ENCODE assay signal across 20 cellular contexts in the genomic region with DNA sequence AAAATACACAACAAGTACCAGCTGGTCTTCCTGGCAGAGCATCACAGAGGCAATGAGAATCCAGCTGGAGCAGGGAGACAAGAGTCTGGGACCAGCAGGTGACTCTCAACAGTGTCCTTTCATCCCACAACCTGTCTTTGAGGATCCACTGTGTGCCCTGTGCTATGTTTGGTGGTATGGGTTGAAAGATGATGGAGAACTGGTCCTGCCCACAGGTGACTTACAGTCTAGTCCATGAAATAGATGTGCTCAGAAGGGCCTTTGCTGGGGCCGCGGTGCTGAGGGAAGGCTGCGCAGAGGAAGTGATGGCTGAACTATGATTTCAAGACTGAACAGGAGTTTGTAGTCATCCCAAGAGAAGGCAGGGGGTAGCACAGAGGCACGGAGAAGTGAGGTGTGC. TPM values are rescaled to one million over a fixed set of nuclear protein-coding genes. Genes with fewer than 3 reads are reported as not detected.
DNase-seq lines count a peak whose midpoint lies in the region; ATAC-seq, FAIRE-seq and TF ChIP-seq lines count a peak whose summit lies in the region.
"Had no signal": no experiment of that assay in that cellular context is flagged by ENCODE, and none has a peak within 500 bp of the region (broad histone marks: within the 10 kb centered on the region; RNA-seq: fewer than 3 reads in every experiment).

No MANE protein-coding gene starts in this region.

- H3K4me1 Mint-ChIP-seq in neural crest cell, result peaks cover 7% of the 10 kb centered on the region
- H3K4me1 Mint-ChIP-seq: IgD-negative memory B cell had no signal

- H3K4me3 ChIP-seq in A549 (no peak overlapping the region), K562 (no peak overlapping the region), Karpas-422 (ENCODE audit: low read length) (no peak overlapping the region)

- H3K9ac ChIP-seq in K562 (ENCODE audit: insufficient read depth in 1 of 2, low read depth in 2 of 2, low read length in 2 of 2) (no peak overlapping the region), Karpas-422 (ENCODE audit: low read length) (no peak overlapping the region)

- H3K9me3 Mint-ChIP-seq in neural crest cell, result peaks cover 6% of the 10 kb centered on the region
- H3K9me3 Mint-ChIP-seq: CD4-positive, alpha-beta T cell had no signal

- no peaks in the 10 kb centered on the region for H3K9me2 ChIP-seq in Karpas-422 (replicated peaks; ENCODE audit: insufficient read depth, low read length)

- no peak for DNase-seq in A549 (ENCODE audit: low read depth in 1 of 2, low spot score in 1 of 2)
- no peak for DNase-seq in HTR-8/SVneo (ENCODE audit: insufficient read length, low spot score)
- no peak for DNase-seq in K562 (ENCODE audit: extremely low read depth in 1 of 4, low spot score in 3 of 4)
- DNase-seq in neural crest cell (ENCODE audit: low read depth, low spot score), result no peak
- DNase-seq in Karpas-422, result no peak
- no peak for DNase-seq in urothelium cell line (ENCODE audit: low spot score)
- DNase-seq: AML-193; Caco-2; CD4-positive, alpha-beta T cell; DMS79 treated with DMSO at 0.1 percent for 48 hours; GF-D8; H9 had no signal

- H3K27ac ChIP-seq in A549 (no peak overlapping the region), K562 (ENCODE audit: extremely low read depth, low read depth, low read length) (no peak overlapping the region), Karpas-422 (ENCODE audit: low read length) (no peak overlapping the region)
- H3K27ac ChIP-seq: C4-2B had no signal

- CTCF ChIA-PET in A549 (lab: Yijun Ruan, JAX) (interaction anchor here (0.6 to 3.9 kb wide), 4 partner anchors 17 to 82 kb away, joined by 4 to 13 read pairs (median 7); no protein-coding TSS in a partner anchor), K562 (lab: Yijun Ruan, JAX; ENCODE audit: low intra/inter-chr PET ratio) (no interaction called here)

- H4K20me1 ChIP-seq in K562 (replicated peaks; ENCODE audit: control insufficient read depth, insufficient read depth, low read length) (no peaks in the 10 kb centered on the region), Karpas-422 (ENCODE audit: insufficient read depth, low read depth, low read length) (no peaks in the 10 kb centered on the region)

- TF ChIP-seq POLR2A in A549 (IDR thresholded peaks at IDR 0.05; ENCODE audit: low read length), result no peak
- TF ChIP-seq POLR2A in K562 (conservative IDR thresholded peaks at IDR 0.05), result no peak

- H3K4me1 ChIP-seq in A549, result peaks cover 7% of the 10 kb centered on the region
- peaks cover 9 to 11% of the 10 kb centered on the region in 2 experiments for H3K4me1 ChIP-seq in K562 (replicated peaks in 1 of 2; ENCODE audit: control insufficient read depth in 2 of 2, insufficient read depth in 2 of 2, low read length in 2 of 2)
- no peaks in the 10 kb centered on the region for H3K4me1 ChIP-seq in Karpas-422 (ENCODE audit: low read length)
- H3K4me1 ChIP-seq: Caco-2 had no signal

- BruUV-seq in K562 (replicated peaks; lab: Mats Ljungman, UMichigan), result no TSS peak

- H3K4me3 Mint-ChIP-seq in neural crest cell, result no peak overlapping the region
- H3K4me3 Mint-ChIP-seq: CD4-positive, alpha-beta T cell; H9; IgD-negative memory B cell had no signal

- ATAC-seq in A549, result no peak
- ATAC-seq in K562, result no peak
- ATAC-seq in GM21447 (IDR thresholded peaks at IDR 0.05; ENCODE audit: unreplicated experiment), result no peak
- ATAC-seq: HepG2 had no signal

- H3K36me3 ChIP-seq in K562 (ENCODE audit: control insufficient read depth, insufficient read depth, low read length) (no peaks in the 10 kb centered on the region), Karpas-422 (ENCODE audit: insufficient read depth, low read length) (no peaks in the 10 kb centered on the region)

- H3K79me2 ChIP-seq in K562 (ENCODE audit: control insufficient read depth, insufficient read depth, low read length), result no peaks in the 10 kb centered on the region
- H3K79me2 ChIP-seq in Karpas-422 (ENCODE audit: low read length), result no peaks in the 10 kb centered on the region

- POLR2A ChIA-PET in A549 (lab: Yijun Ruan, JAX) (no interaction called here), K562 (lab: Yijun Ruan, JAX) (no interaction called here)

- TF ChIP-seq RAD21 in A549 (conservative IDR thresholded peaks at IDR 0.05 in 1 of 2, IDR thresholded peaks at IDR 0.05 in 1 of 2) (no peak), K562 (CRISPR knock-in tag; conservative IDR thresholded peaks at IDR 0.05 in 1 of 2, IDR thresholded peaks at IDR 0.05 in 1 of 2) (no peak)

- H3K9me3 ChIP-seq in A549 (no peaks in the 10 kb centered on the region), K562 (replicated peaks; ENCODE audit: control insufficient read depth, insufficient read depth, low read depth, low read length) (peaks cover 3% of the 10 kb centered on the region; the same call in 1 of the 2 replicates), Karpas-422 (ENCODE audit: low read length) (no peaks in the 10 kb centered on the region)
- H3K9me3 ChIP-seq: Caco-2 had no signal

- TF ChIP-seq EP300 in A549 (IDR thresholded peaks at IDR 0.05), result no peak
- no peak for TF ChIP-seq EP300 in K562 (IDR thresholded peaks at IDR 0.05; ENCODE audit: low read length)

- H3K4me2 ChIP-seq in A549 (no peak overlapping the region), K562 (ENCODE audit: insufficient read depth, low read length) (no peak overlapping the region), Karpas-422 (ENCODE audit: low read depth, low read length, poor library complexity, severe bottlenecking) (no peak overlapping the region)

- FAIRE-seq in A549 (lab: Jason Lieb, UNC) (peak; percentile 43), HTR-8/SVneo (lab: Jason Lieb, UNC) (peak; percentile 78), K562 (lab: Jason Lieb, UNC) (no peak), urothelium cell line (lab: Jason Lieb, UNC) (no peak)
- FAIRE-seq: A204.1, D721Med, H1, HepG2 had no signal

- in situ Hi-C loops in K562 (cut with MboI), result loop anchor here (25.0 kb wide), 1 partner anchor 1213 kb away; no protein-coding TSS in a partner anchor

- H3K27me3 Mint-ChIP-seq in neural crest cell (ENCODE audit: low read depth), result no peaks in the 10 kb centered on the region

- H2AFZ ChIP-seq in K562 (ENCODE audit: low read depth, low read length) (no peak overlapping the region), Karpas-422 (ENCODE audit: low read length) (no peak overlapping the region)

- TF ChIP-seq CTCF in A549 (IDR thresholded peaks at IDR 0.05) (no peak), K562 (IDR thresholded peaks at IDR 0.05 in 2 of 3, conservative IDR thresholded peaks at IDR 0.05 in 1 of 3; ENCODE audit: insufficient read depth in 2 of 3, low read depth in 1 of 3, low read length in 3 of 3) (no peak), neural crest cell (conservative IDR thresholded peaks at IDR 0.05) (no peak)

- no peaks in the 10 kb centered on the region for H3K27me3 ChIP-seq in K562 (ENCODE audit: control insufficient read depth in 2 of 2, insufficient read depth in 2 of 2, low read length in 2 of 2)
- H3K27me3 ChIP-seq in Karpas-422 (ENCODE audit: low read length), result no peaks in the 10 kb centered on the region

- intact Hi-C loops in K562 (cut with micrococcal nuclease), result no loop called here

- peak overlapping the region; percentile 78 for H3K27ac Mint-ChIP-seq in neural crest cell (ENCODE audit: unreplicated experiment)
- H3K27ac Mint-ChIP-seq: CD4-positive, alpha-beta T cell; IgD-negative memory B cell had no signal

- no peaks in the 10 kb centered on the region for H3K36me3 Mint-ChIP-seq in neural crest cell (ENCODE audit: low read depth)

- H3K9me1 ChIP-seq in K562 (ENCODE audit: control insufficient read depth, insufficient read depth, low read length), result no peaks in the 10 kb centered on the region

- 92% methylated on average over 4 of the region's 4 CpGs for WGBS in A549 (ENCODE audit: missing lambda C conversion rate)
- WGBS in K562 (ENCODE audit: insufficient coverage, low coverage, missing lambda C conversion rate), result 86% methylated on average over 4 of the region's 4 CpGs

RNA-seq across cellular contexts. Expression of a gene that starts 17.9 kb away (rescaled TPM):
- polyA plus RNA-seq in A549 (2011; rRNA removed) (10.8 and 11.6 TPM in 2 replicates), A549 (2017; fragmentation: RNase III; extraction: RNeasy Plus Mini Kit Qiagen cat#74134 plus additional on column Dnase treatment) (5.9 to 8.4 TPM (median 8.3 TPM) in 3 replicates), K562 (2011; rRNA removed) (5.9 and 6.1 TPM in 2 replicates), K562 (2014; fragmentation: Illumina TruSeq; extraction: Trizol) (3.2 and 3.6 TPM in 2 replicates), K562 (2014; fragmentation: Nextera tagmentation; extraction: Ambion mirVana) (1 to 10 TPM; 2.1 to 3.5 TPM), K562 (2014; rRNA removed) (2.5 and 3.3 TPM in 2 replicates)
- 5.3 and 6.2 TPM in 2 replicates for polyA plus RNA-seq in A549 (2012; cell fraction: cytosol; rRNA removed)
- polyA plus RNA-seq in A549 (2012; cell fraction: nucleus; rRNA removed), result 9.1 and 9.9 TPM in 2 replicates
- 7.0 TPM in 2 replicates for polyA minus RNA-seq in A549 (2011; rRNA and poly(A)+ RNA removed)
- 8.1 and 10.9 TPM in 2 replicates for total RNA-seq in K562 (2011; cell fraction: chromatin; rRNA removed; ENCODE audit: low replicate concordance)
- total RNA-seq in K562 (2011; cell fraction: nucleolus; rRNA removed), result 6.1 and 6.8 TPM in 2 replicates
- total RNA-seq in K562 (2011; cell fraction: nucleoplasm; rRNA removed), result 7.8 and 8.3 TPM in 2 replicates
- total RNA-seq in K562 (2014; rRNA removed) (1.5 and 2.9 TPM in 2 replicates), K562 (2014; rRNA removed; fragmentation: Illumina TruSeq; extraction: Trizol) (2.2 and 2.4 TPM in 2 replicates), K562 (2015; rRNA removed; fragmentation: Illumina TruSeq; extraction: Trizol) (2.6 and 2.8 TPM in 2 replicates), K562 (2021) (2.7 and 3.5 TPM in 2 replicates), neural crest cell (8.4 and 9.3 TPM in 2 replicates)
- 3.4 and 3.9 TPM in 2 replicates for polyA plus RNA-seq in K562 (2011; cell fraction: cytosol; rRNA removed)
- 18.0 and 19.7 TPM in 2 replicates for polyA plus RNA-seq in K562 (2011; cell fraction: nucleus; rRNA removed)
- 2.5 and 2.8 TPM in 2 replicates for polyA plus RNA-seq in K562 (2012)
- polyA minus RNA-seq in K562 (2011; rRNA and poly(A)+ RNA removed), result 2.9 and 3.6 TPM in 2 replicates
- polyA minus RNA-seq in K562 (2011; cell fraction: cytosol; rRNA and poly(A)+ RNA removed), result 2.0 and 2.4 TPM in 2 replicates
- polyA minus RNA-seq in K562 (2011; cell fraction: nucleus; rRNA and poly(A)+ RNA removed), result 2.6 and 2.7 TPM in 2 replicates
- total RNA-seq in Karpas-422 (2014; rRNA removed; shearing (Covaris generic); ENCODE audit: low replicate concordance), result 1.2 and 2.0 TPM in 2 replicates
- total RNA-seq: CD4-positive, alpha-beta T cell had no signal

RNA-seq across cellular contexts. Expression of a gene that starts 50.8 kb away (rescaled TPM):
- polyA plus RNA-seq in A549 (2011; rRNA removed), result 0.05 and 0.22 TPM in 2 replicates
- polyA plus RNA-seq in A549 (2012; cell fraction: cytosol; rRNA removed), result 0.01 TPM in 1 of 2 replicates, not detected in the other
- polyA plus RNA-seq in A549 (2012; cell fraction: nucleus; rRNA removed), result 0.05 TPM in 1 of 2 replicates, not detected in the other
- 0.05 to 0.17 TPM (median 0.07 TPM) in 3 replicates for polyA plus RNA-seq in A549 (2017; fragmentation: RNase III; extraction: RNeasy Plus Mini Kit Qiagen cat#74134 plus additional on column Dnase treatment)
- polyA minus RNA-seq in A549 (2011; rRNA and poly(A)+ RNA removed), result 0.50 TPM in 1 of 2 replicates, not detected in the other
- not detected in 2 replicates for total RNA-seq in K562 (2011; cell fraction: chromatin; rRNA removed; ENCODE audit: low replicate concordance)
- total RNA-seq in K562 (2011; cell fraction: nucleolus; rRNA removed), result not detected in 2 replicates
- total RNA-seq in K562 (2011; cell fraction: nucleoplasm; rRNA removed), result not detected in 2 replicates
- total RNA-seq in K562 (2014; rRNA removed), result not detected in 2 replicates
- total RNA-seq in K562 (2014; rRNA removed; fragmentation: Illumina TruSeq; extraction: Trizol), result not detected in 2 replicates
- not detected in 2 replicates for total RNA-seq in K562 (2015; rRNA removed; fragmentation: Illumina TruSeq; extraction: Trizol)
- not detected in 2 replicates for total RNA-seq in K562 (2021)
- polyA plus RNA-seq in K562 (2011; rRNA removed), result not detected in 2 replicates
- polyA plus RNA-seq in K562 (2011; cell fraction: cytosol; rRNA removed), result not detected in 2 replicates
- polyA plus RNA-seq in K562 (2011; cell fraction: nucleus; rRNA removed), result not detected in 2 replicates
- polyA plus RNA-seq in K562 (2012), result not detected in 2 replicates
- polyA plus RNA-seq in K562 (2014; fragmentation: Illumina TruSeq; extraction: Trizol), result not detected in 2 replicates
- polyA plus RNA-seq in K562 (2014; fragmentation: Nextera tagmentation; extraction: Ambion mirVana), result not detected
- not detected in 2 replicates for polyA plus RNA-seq in K562 (2014; rRNA removed)
- polyA minus RNA-seq in K562 (2011; rRNA and poly(A)+ RNA removed), result not detected in 2 replicates
- not detected in 2 replicates for polyA minus RNA-seq in K562 (2011; cell fraction: cytosol; rRNA and poly(A)+ RNA removed)
- polyA minus RNA-seq in K562 (2011; cell fraction: nucleus; rRNA and poly(A)+ RNA removed), result not detected in 2 replicates
- total RNA-seq in neural crest cell, result 0.66 TPM in 1 of 2 replicates, not detected in the other
- total RNA-seq in Karpas-422 (2014; rRNA removed; shearing (Covaris generic); ENCODE audit: low replicate concordance), result not detected in 2 replicates
- total RNA-seq: Caco-2; CD4-positive, alpha-beta T cell; H1; HepG2 had no signal
- polyA plus RNA-seq: BJ, HepG2, IgD-negative memory B cell had no signal
